18 cellular contexts compared by ENCODE assay signal in genomic region chr2:128416366-128416765, GRCh38.
DNase-seq lines count a peak whose midpoint lies in the region; ATAC-seq and TF ChIP-seq lines count a peak whose summit lies in the region.
"Had no signal": no experiment of that assay in that cellular context is flagged by ENCODE, and none has a peak within 500 bp of the region (broad histone marks: within the 10 kb centered on the region; RNA-seq: fewer than 3 reads in every experiment).

No MANE protein-coding gene starts in this region.

- H3K27me3 ChIP-seq in colonic mucosa, result no peaks in the 10 kb centered on the region
- H3K27me3 ChIP-seq: MG63 had no signal

- ATAC-seq in HG03442 (IDR thresholded peaks at IDR 0.05; ENCODE audit: unreplicated experiment) (no peak), HG03139 (IDR thresholded peaks at IDR 0.05; ENCODE audit: unreplicated experiment) (no peak)
- ATAC-seq: PC-3; stimulated activated naive CD8-positive, alpha-beta T cell treated with anti-CD3 and anti-CD28 coated beads, Interleukin-15, amount 100 ng/mL, for 72 hours had no signal

- no peaks in the 10 kb centered on the region for H3K9me3 ChIP-seq in colonic mucosa
- H3K9me3 ChIP-seq: HAP-1, MG63 had no signal

- no peak overlapping the region for H3K9ac ChIP-seq in colonic mucosa (ENCODE audit: low read depth in 2 of 2, low read length in 2 of 2)

- intact Hi-C loops in colonic mucosa (cut with DNase I), result no loop called here

- peak; percentile 30 for DNase-seq in activated CD8-positive, alpha-beta memory T cell treated with anti-CD3 and anti-CD28 coated beads for 24 hours
- DNase-seq in activated CD8-positive, alpha-beta memory T cell treated with anti-CD3 and anti-CD28 coated beads, Interleukin-2, amount 50 U/mL, for 4 hours, result no peak
- DNase-seq in colonic mucosa (peak; percentile 15), mesenteric fat pad (ENCODE audit: low spot score) (peak; percentile 51), ureter (ENCODE audit: low spot score) (peak; percentile 17), NCI-H1105 treated with DMSO at 0.1 percent for 48 hours (lab: John Stamatoyannopoulos, UW) (no peak)
- DNase-seq: activated CD4-positive, CD25-positive, alpha-beta regulatory T cell; activated gamma-delta T cell; amniotic stem cell; MG63; NCI-H1694; NCI-H748 treated with DMSO at 0.1 percent for 48 hours; stimulated activated naive CD8-positive, alpha-beta T cell treated with anti-CD3 and anti-CD28 coated beads, Interleukin-15, amount 100 ng/mL, for 72 hours had no signal

- TF ChIP-seq CTCF in colonic mucosa (IDR thresholded peaks at IDR 0.05), result no peak

- no peaks in the 10 kb centered on the region for H3K36me3 ChIP-seq in colonic mucosa
- H3K36me3 ChIP-seq: HAP-1, MG63 had no signal

- no peak overlapping the region for H3K27ac ChIP-seq in colonic mucosa
- H3K27ac ChIP-seq: C4-2B had no signal

- H3K4me3 ChIP-seq in colonic mucosa, result no peak overlapping the region
- H3K4me3 ChIP-seq: HAP-1, MG63 had no signal

- no peaks in the 10 kb centered on the region for H3K4me1 ChIP-seq in colonic mucosa
- H3K4me1 ChIP-seq: HAP-1 had no signal

Comparison
In these comparisons a context has a peak if more than half of its experiments do, and no peak if none do; other contexts are left out.
1. DNase-seq: peak in activated CD8-positive, alpha-beta memory T cell treated with anti-CD3 and anti-CD28 coated beads for 24 hours (single experiment), colonic mucosa (single experiment), mesenteric fat pad (single experiment) and ureter (single experiment); none in activated CD8-positive, alpha-beta memory T cell treated with anti-CD3 and anti-CD28 coated beads, Interleukin-2, amount 50 U/mL, for 4 hours (single experiment) and NCI-H1105 treated with DMSO at 0.1 percent for 48 hours (single experiment).